ENCODE assay signal across 13 cellular contexts in the genomic region with DNA sequence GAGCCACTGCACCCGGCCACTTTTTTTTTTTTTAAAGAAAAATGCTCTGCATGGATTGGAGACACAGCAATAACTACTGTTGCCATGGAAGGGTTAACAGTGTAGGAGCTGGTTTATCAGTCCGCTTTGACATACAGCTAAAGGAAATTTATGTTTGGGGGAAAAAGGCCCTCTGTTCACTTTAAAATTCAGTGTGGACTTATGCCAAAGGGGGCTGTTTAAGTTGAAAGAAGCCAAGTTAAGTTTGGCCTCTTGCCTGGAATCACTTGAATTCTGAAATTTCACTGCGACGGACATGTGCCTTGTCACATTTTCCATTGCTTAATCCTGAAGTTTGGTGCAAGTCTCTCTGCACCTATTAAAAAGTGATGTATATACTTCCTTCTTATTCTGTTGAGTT. TPM values are rescaled to one million over a fixed set of nuclear protein-coding genes. Genes with fewer than 3 reads are reported as not detected.
A peak's percentile ranks its signal among the peaks of the same experiment; 100 is the strongest.
DNase-seq lines count a peak whose midpoint lies in the region; ATAC-seq and TF ChIP-seq lines count a peak whose summit lies in the region.
"Had no signal": no experiment of that assay in that cellular context is flagged by ENCODE, and none has a peak within 500 bp of the region (broad histone marks: within the 10 kb centered on the region; RNA-seq: fewer than 3 reads in every experiment).

No MANE protein-coding gene starts in this region.

- H3K9me3 ChIP-seq in heart left ventricle = no peaks in the 10 kb centered on the region
- H3K9me3 ChIP-seq in tibial nerve = no peaks in the 10 kb centered on the region

- WGBS in heart left ventricle, 4 donors = 13 to 34% (median 21%) methylated on average over 4 of the region's 4 CpGs
- WGBS in tibial nerve, 2 donors = 13% methylated on average over 4 of the region's 4 CpGs

- H3K4me1 ChIP-seq in heart left ventricle (peaks cover 0 to 50% (median 13%) of the 10 kb centered on the region in 12 donors), tibial nerve (peaks cover 0 to 64% (median 17%) of the 10 kb centered on the region in 4 donors)
- H3K4me1 ChIP-seq: parathyroid adenoma had no signal

- peak in 1 of 2 donors; percentile 82 for TF ChIP-seq EP300 in tibial nerve (IDR thresholded peaks at IDR 0.05)

- H3K4me3 ChIP-seq in heart left ventricle (peak overlapping the region in 10 of 12 donors; percentile 8 to 66 (median 53)), tibial nerve (no peak overlapping the region)

- intact Hi-C loops in heart left ventricle (cut with DNase I) (loop anchor here in 2 of 10 donors (5.0 kb wide), 2 partner anchors 37 to 47 kb away; no protein-coding TSS in a partner anchor), Right ventricle myocardium inferior (cut with DNase I) (loop anchor here (2.0 to 5.0 kb wide), 2 partner anchors 37 to 62 kb away; no protein-coding TSS in a partner anchor)

- peak in 2 of 5 donors; percentile 36 to 51 for DNase-seq in heart left ventricle
- DNase-seq in Right ventricle myocardium inferior (ENCODE audit: missing footprints) = no peak
- peak; percentile 88 for DNase-seq in astrocyte of the hippocampus (ENCODE audit: low read depth, low spot score)
- DNase-seq in left kidney (ENCODE audit: low read depth, low spot score) = peak; percentile 77
- peak in 1 of 2 donors; percentile 59 for DNase-seq in tibial nerve (ENCODE audit: low spot score in 2 of 2)
- DNase-seq in stimulated activated naive CD8-positive, alpha-beta T cell treated with anti-CD3 and anti-CD28 coated beads, Interleukin-15, Interleukin-2, amounts not matched to agents 100 U/mL and 50 U/mL, for 24 hours = no peak
- no peak for DNase-seq in NCI-H1436 (lab: John Stamatoyannopoulos, UW)
- DNase-seq: activated CD8-positive, alpha-beta T cell treated with anti-CD3 and anti-CD28 coated beads, Interleukin-2, amount 10 ng/mL, durations not matched to agents 7 days and 5 days; KBM-7; kidney glomerular epithelial cell; T-cell had no signal

- H3K27ac ChIP-seq in heart left ventricle (peak overlapping the region; percentile 62 to 86 (median 75)), tibial nerve (peak overlapping the region; percentile 67 to 92 (median 76))

- H3K36me3 ChIP-seq in heart left ventricle = no peaks in the 10 kb centered on the region
- no peaks in the 10 kb centered on the region for H3K36me3 ChIP-seq in tibial nerve

- TF ChIP-seq CTCF in heart left ventricle (IDR thresholded peaks at IDR 0.05) (no peak), tibial nerve (IDR thresholded peaks at IDR 0.05) (no peak)

- TF ChIP-seq POLR2A in heart left ventricle (IDR thresholded peaks at IDR 0.05) (no peak), tibial nerve (IDR thresholded peaks at IDR 0.05) (no peak)

- peak in 2 of 4 donors; percentile 19 to 20 for ATAC-seq in heart left ventricle
- ATAC-seq in Right ventricle myocardium inferior = no peak
- no peak for ATAC-seq in GM21825 (IDR thresholded peaks at IDR 0.05; ENCODE audit: unreplicated experiment)
- ATAC-seq in stimulated activated naive CD8-positive, alpha-beta T cell treated with anti-CD3 and anti-CD28 coated beads, Interleukin-15, Interleukin-2, amounts not matched to agents 100 U/mL and 50 U/mL, for 24 hours = no peak
- ATAC-seq: activated CD8-positive, alpha-beta T cell treated with anti-CD3 and anti-CD28 coated beads, Interleukin-2, amount 10 ng/mL, durations not matched to agents 7 days and 5 days; T-cell had no signal

- H3K27me3 ChIP-seq in heart left ventricle = no peaks in the 10 kb centered on the region
- no peaks in the 10 kb centered on the region for H3K27me3 ChIP-seq in tibial nerve

RNA-seq across cellular contexts. Expression of gene KCNE4, which starts 3.1 kb away (rescaled TPM):
- total RNA-seq in heart left ventricle = 1 to 10 TPM in 8 of 9 donors, under 1 TPM in 1; 0.69 to 3.7 (median 1.6) TPM
- 1 to 10 TPM; 1.5 to 2.4 TPM for polyA plus RNA-seq in heart left ventricle
- 3.6 TPM for total RNA-seq in Right ventricle myocardium inferior
- total RNA-seq in tibial nerve = 10 to 100 TPM in 1 of 4 donors, 1 to 10 TPM in 3; 8.2 to 12.2 (median 8.7) TPM
- total RNA-seq: activated CD8-positive, alpha-beta T cell treated with anti-CD3 and anti-CD28 coated beads, Interleukin-2, amount 10 ng/mL, durations not matched to agents 7 days and 5 days; T-cell had no signal

Comparison
In these comparisons a context has a peak if more than half of its experiments do, and no peak if none do; other contexts are left out.
1. DNase-seq: peak in astrocyte of the hippocampus (single experiment) and left kidney (single experiment); none in Right ventricle myocardium inferior (single experiment), stimulated activated naive CD8-positive, alpha-beta T cell treated with anti-CD3 and anti-CD28 coated beads, Interleukin-15, Interleukin-2, amounts not matched to agents 100 U/mL and 50 U/mL, for 24 hours (single experiment) and NCI-H1436 (single experiment).
2. H3K4me3 ChIP-seq: peak in heart left ventricle (10 of 12); none in tibial nerve (0 of 4).